In the genomic region with DNA sequence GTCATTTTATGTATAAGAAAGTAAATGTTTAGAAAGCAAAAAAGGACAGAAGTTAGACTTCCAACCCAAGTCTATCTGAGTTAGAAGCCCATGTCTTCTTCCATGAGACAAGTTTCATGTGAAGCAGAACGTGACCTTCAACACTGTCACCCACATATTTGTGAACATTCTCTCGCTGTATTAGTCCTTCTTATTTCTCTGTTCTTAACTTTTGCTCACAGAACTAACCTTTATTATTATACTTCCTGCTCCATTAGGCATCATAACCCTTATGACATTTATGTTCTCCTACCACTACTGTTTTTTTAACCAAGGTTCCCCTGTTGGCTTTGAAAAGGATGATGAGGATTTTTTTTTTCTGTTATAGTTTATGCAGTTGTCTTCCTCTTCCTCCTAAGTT, we compare ENCODE assay signal across 23 cellular contexts.
"Had no signal": no experiment of that assay in that cellular context is flagged by ENCODE, and none has a peak within 500 bp of the region (broad histone marks: within the 10 kb centered on the region; RNA-seq: fewer than 3 reads in every experiment).

No MANE protein-coding gene starts in this region.

- H3K4me3 Mint-ChIP-seq: stimulated activated effector memory CD8-positive, alpha-beta T cell treated with anti-CD3 and anti-CD28 coated beads, Interleukin-12 subunit alpha, Interleukin-12 subunit beta, amount 100 ng/mL, for 72 hours; stimulated activated naive CD8-positive, alpha-beta T cell treated with anti-CD3 and anti-CD28 coated beads, Interleukin-15, amount 100 ng/mL, for 72 hours; stimulated activated naive CD8-positive, alpha-beta T cell treated with anti-CD3 and anti-CD28 coated beads, Interleukin-15, Interleukin-2, amounts not matched to agents 100 ng/mL and 50 ng/mL, for 24 hours; type B pancreatic cell had no signal

- H3K36me3 Mint-ChIP-seq: stimulated activated effector memory CD8-positive, alpha-beta T cell treated with anti-CD3 and anti-CD28 coated beads, Interleukin-12 subunit alpha, Interleukin-12 subunit beta, amount 100 ng/mL, for 72 hours; type B pancreatic cell had no signal

- H3K27me3 Mint-ChIP-seq: stimulated activated naive CD8-positive, alpha-beta T cell treated with anti-CD3 and anti-CD28 coated beads, Interleukin-15, amount 100 ng/mL, for 72 hours; type B pancreatic cell had no signal

- H3K27ac Mint-ChIP-seq: stimulated activated effector memory CD8-positive, alpha-beta T cell treated with anti-CD3 and anti-CD28 coated beads, Interleukin-12 subunit alpha, Interleukin-12 subunit beta, amount 100 ng/mL, for 72 hours; stimulated activated naive CD8-positive, alpha-beta T cell treated with anti-CD3 and anti-CD28 coated beads, Interleukin-15, amount 100 ng/mL, for 72 hours; stimulated activated naive CD8-positive, alpha-beta T cell treated with anti-CD3 and anti-CD28 coated beads, Interleukin-15, Interleukin-2, amounts not matched to agents 100 ng/mL and 50 ng/mL, for 24 hours; type B pancreatic cell had no signal

- H3K4me1 Mint-ChIP-seq: stimulated activated effector memory CD8-positive, alpha-beta T cell treated with anti-CD3 and anti-CD28 coated beads, Interleukin-12 subunit alpha, Interleukin-12 subunit beta, amount 100 ng/mL, for 72 hours; stimulated activated naive CD8-positive, alpha-beta T cell treated with anti-CD3 and anti-CD28 coated beads, Interleukin-15, amount 100 ng/mL, for 72 hours had no signal

- ATAC-seq: stimulated activated effector memory CD8-positive, alpha-beta T cell treated with anti-CD3 and anti-CD28 coated beads, Interleukin-12 subunit alpha, Interleukin-12 subunit beta, amount 100 ng/mL, for 72 hours; stimulated activated naive CD8-positive, alpha-beta T cell treated with anti-CD3 and anti-CD28 coated beads, Interleukin-15, amount 100 ng/mL, for 72 hours; stimulated activated naive CD8-positive, alpha-beta T cell treated with anti-CD3 and anti-CD28 coated beads, Interleukin-15, Interleukin-2, amounts not matched to agents 100 U/mL and 50 U/mL, for 24 hours; upper lobe of right lung had no signal

- DNase-seq: stimulated activated CD4-positive, alpha-beta T cell treated with anti-CD3 and anti-CD28 coated beads, Interleukin-2, amount 100 ng/mL, for 24 hours; stimulated activated CD4-positive, alpha-beta T cell treated with anti-CD3 and anti-CD28 coated beads, Interleukin-2, amount 100 ng/mL, for 48 hours; stimulated activated CD4-positive, alpha-beta T cell treated with anti-CD3 and anti-CD28 coated beads, Interleukin-4, amount 100 ng/mL, for 1 hour; stimulated activated CD4-positive, alpha-beta T cell treated with anti-CD3 and anti-CD28 coated beads, Interleukin-4, amount 100 ng/mL, for 24 hours; stimulated activated CD4-positive, alpha-beta T cell treated with anti-CD3 and anti-CD28 coated beads, Interleukin-4, amount 100 ng/mL, for 4 hours; stimulated activated CD8-positive, alpha-beta memory T cell treated with anti-CD3 and anti-CD28 coated beads, Interleukin-4, amount 100 ng/mL, for 48 hours; stimulated activated naive CD4-positive, alpha-beta T cell; stimulated activated naive CD4-positive, alpha-beta T cell treated with Interleukin-2 at 50 U/mL for 16 hours; stimulated activated naive CD8-positive, alpha-beta T cell treated with anti-CD3 and anti-CD28 coated beads, Interleukin-15, amount 100 ng/mL, for 72 hours; stimulated activated naive CD8-positive, alpha-beta T cell treated with anti-CD3 and anti-CD28 coated beads, Interleukin-15, Interleukin-2, amounts not matched to agents 100 U/mL and 50 U/mL, for 24 hours; stomach; substantia nigra; testis; thyroid gland; tibial artery; transverse colon; trophoblast cell; upper lobe of left lung; upper lobe of right lung; uterus had no signal

- H3K9me3 Mint-ChIP-seq: stimulated activated naive CD8-positive, alpha-beta T cell treated with anti-CD3 and anti-CD28 coated beads, Interleukin-15, amount 100 ng/mL, for 72 hours; stimulated activated naive CD8-positive, alpha-beta T cell treated with anti-CD3 and anti-CD28 coated beads, Interleukin-15, Interleukin-2, amounts not matched to agents 100 ng/mL and 50 ng/mL, for 24 hours had no signal
